9 cellular contexts compared by ENCODE assay signal in genomic region chr1:150234309-150234646, GRCh38. TPM values are rescaled to one million over a fixed set of nuclear protein-coding genes. Genes with fewer than 3 reads are reported as not detected.
DNase-seq lines count a peak whose midpoint lies in the region; ATAC-seq and TF ChIP-seq lines count a peak whose summit lies in the region.
"Had no signal": no experiment of that assay in that cellular context is flagged by ENCODE, and none has a peak within 500 bp of the region (broad histone marks: within the 10 kb centered on the region; RNA-seq: fewer than 3 reads in every experiment).

No MANE protein-coding gene starts in this region.

- H3K9me3 Mint-ChIP-seq in activated CD8-positive, alpha-beta T cell treated with anti-CD3 and anti-CD28 coated beads, Interleukin-2, amount 10 ng/mL, durations not matched to agents 7 days and 5 days (ENCODE audit: insufficient read depth), result no peaks in the 10 kb centered on the region
- no peaks in the 10 kb centered on the region for H3K9me3 Mint-ChIP-seq in activated CD4-positive, alpha-beta T cell treated with anti-CD3 and anti-CD28 coated beads, Interleukin-2, amount 10 ng/mL, durations not matched to agents 7 days and 5 days

- no peak for DNase-seq in H7
- no peak for DNase-seq in SK-N-MC (ENCODE audit: low read depth, low spot score)
- DNase-seq in cardiac muscle cell (ENCODE audit: low read depth in 1 of 2, low spot score in 1 of 2), result no peak
- DNase-seq in skeletal muscle cell (ENCODE audit: low read depth), result no peak
- DNase-seq in activated CD8-positive, alpha-beta T cell treated with anti-CD3 and anti-CD28 coated beads, Interleukin-2, amount 10 ng/mL, durations not matched to agents 7 days and 5 days, result no peak
- no peak for DNase-seq in activated CD4-positive, alpha-beta T cell treated with anti-CD3 and anti-CD28 coated beads, Interleukin-2, amount 10 ng/mL, durations not matched to agents 7 days and 5 days
- DNase-seq in central memory CD4-positive, alpha-beta T cell, result no peak

- H3K9ac ChIP-seq in SK-N-MC (ENCODE audit: insufficient read length), result peak overlapping the region; percentile 96

- peaks cover 21% of the 10 kb centered on the region for H3K4me1 Mint-ChIP-seq in activated CD8-positive, alpha-beta T cell treated with anti-CD3 and anti-CD28 coated beads, Interleukin-2, amount 10 ng/mL, durations not matched to agents 7 days and 5 days (ENCODE audit: low read depth)
- H3K4me1 Mint-ChIP-seq in activated CD4-positive, alpha-beta T cell treated with anti-CD3 and anti-CD28 coated beads, Interleukin-2, amount 10 ng/mL, durations not matched to agents 7 days and 5 days, result peaks cover 20% of the 10 kb centered on the region

- no peaks in the 10 kb centered on the region for H3K4me1 ChIP-seq in cardiac muscle cell (ENCODE audit: low read depth)

- TF ChIP-seq CTCF in cardiac muscle cell (IDR thresholded peaks at IDR 0.05; ENCODE audit: low read depth, low read length), result no peak

- H3K36me3 Mint-ChIP-seq in activated CD8-positive, alpha-beta T cell treated with anti-CD3 and anti-CD28 coated beads, Interleukin-2, amount 10 ng/mL, durations not matched to agents 7 days and 5 days (ENCODE audit: low read depth), result peaks cover 30% of the 10 kb centered on the region
- peaks cover 20% of the 10 kb centered on the region for H3K36me3 Mint-ChIP-seq in activated CD4-positive, alpha-beta T cell treated with anti-CD3 and anti-CD28 coated beads, Interleukin-2, amount 10 ng/mL, durations not matched to agents 7 days and 5 days (ENCODE audit: low read depth)

- H3K27ac ChIP-seq in SK-N-MC (peak overlapping the region; percentile 81), cardiac muscle cell (peak overlapping the region; percentile 88)

- ATAC-seq in activated CD8-positive, alpha-beta T cell treated with anti-CD3 and anti-CD28 coated beads, Interleukin-2, amount 10 ng/mL, durations not matched to agents 7 days and 5 days, result no peak
- no peak for ATAC-seq in HG02588 (IDR thresholded peaks at IDR 0.05; ENCODE audit: unreplicated experiment)

- no peak overlapping the region for H3K27ac Mint-ChIP-seq in activated CD8-positive, alpha-beta T cell treated with anti-CD3 and anti-CD28 coated beads, Interleukin-2, amount 10 ng/mL, durations not matched to agents 7 days and 5 days
- H3K27ac Mint-ChIP-seq in activated CD4-positive, alpha-beta T cell treated with anti-CD3 and anti-CD28 coated beads, Interleukin-2, amount 10 ng/mL, durations not matched to agents 7 days and 5 days, result no peak overlapping the region

- H3K27me3 ChIP-seq in H7 (ENCODE audit: control insufficient read depth, insufficient read depth, low read length) (no peaks in the 10 kb centered on the region), cardiac muscle cell (no peaks in the 10 kb centered on the region)

- H3K36me3 ChIP-seq in H7 (replicated peaks; ENCODE audit: control insufficient read depth, insufficient read depth, low read length) (no peaks in the 10 kb centered on the region; the same call in none of the 2 replicates), SK-N-MC (ENCODE audit: insufficient read depth, low read length) (peaks cover 26% of the 10 kb centered on the region), cardiac muscle cell (peaks cover 10% of the 10 kb centered on the region)

- H3K27me3 Mint-ChIP-seq in activated CD8-positive, alpha-beta T cell treated with anti-CD3 and anti-CD28 coated beads, Interleukin-2, amount 10 ng/mL, durations not matched to agents 7 days and 5 days (ENCODE audit: low read depth), result peaks cover 2% of the 10 kb centered on the region
- H3K27me3 Mint-ChIP-seq in activated CD4-positive, alpha-beta T cell treated with anti-CD3 and anti-CD28 coated beads, Interleukin-2, amount 10 ng/mL, durations not matched to agents 7 days and 5 days, result no peaks in the 10 kb centered on the region

- H3K9me3 ChIP-seq in SK-N-MC (ENCODE audit: low read depth, low read length) (no peaks in the 10 kb centered on the region), cardiac muscle cell (ENCODE audit: low read depth) (no peaks in the 10 kb centered on the region)

- POLR2A ChIA-PET in activated CD8-positive, alpha-beta T cell treated with anti-CD3 and anti-CD28 coated beads, Interleukin-2, amount 10 ng/mL, durations not matched to agents 7 days and 5 days (lab: Charles Lee), result interaction anchor here (0.9 to 3.9 kb wide), 9 partner anchors 9 to 347 kb away, joined by 3 to 64 read pairs (median 6); partner anchors contain the start of genes FALEC, MCL1 and VPS45
- POLR2A ChIA-PET in activated CD4-positive, alpha-beta T cell treated with anti-CD3 and anti-CD28 coated beads, Interleukin-2, amount 10 ng/mL, durations not matched to agents 7 days and 5 days (lab: Charles Lee), result interaction anchor here (1.5 kb wide), 1 partner anchor 348 kb away, joined by 4 read pairs; a partner anchor contains a TSS

- H3K4me3 Mint-ChIP-seq in activated CD8-positive, alpha-beta T cell treated with anti-CD3 and anti-CD28 coated beads, Interleukin-2, amount 10 ng/mL, durations not matched to agents 7 days and 5 days, result no peak overlapping the region
- no peak overlapping the region for H3K4me3 Mint-ChIP-seq in activated CD4-positive, alpha-beta T cell treated with anti-CD3 and anti-CD28 coated beads, Interleukin-2, amount 10 ng/mL, durations not matched to agents 7 days and 5 days

- H3K4me3 ChIP-seq in H7 (ENCODE audit: insufficient read depth, low read depth, low read length) (peak overlapping the region; percentile 94), SK-N-MC (peak overlapping the region; percentile 82), cardiac muscle cell (peak overlapping the region; percentile 96), skeletal muscle cell (ENCODE audit: low read depth, low read length) (peak overlapping the region; percentile 91)

- CTCF ChIA-PET in activated CD8-positive, alpha-beta T cell treated with anti-CD3 and anti-CD28 coated beads, Interleukin-2, amount 10 ng/mL, durations not matched to agents 7 days and 5 days (lab: Charles Lee), result interaction anchor here (1.0 to 2.2 kb wide), 5 partner anchors 10 to 348 kb away, joined by 3 to 5 read pairs (median 4); no protein-coding TSS in a partner anchor
- CTCF ChIA-PET in activated CD4-positive, alpha-beta T cell treated with anti-CD3 and anti-CD28 coated beads, Interleukin-2, amount 10 ng/mL, durations not matched to agents 7 days and 5 days (lab: Charles Lee), result interaction anchor here (1.0 kb wide), 1 partner anchor 346 kb away, joined by 3 read pairs; no protein-coding TSS in a partner anchor

RNA-seq across cellular contexts. Expression of gene ANP32E, which starts 1.6 kb away (rescaled TPM):
- total RNA-seq in H7 (2014; rRNA removed; shearing (Covaris generic)), result 83.8 and 102 TPM in 2 replicates
- 21.9 and 38.5 TPM in 2 replicates for total RNA-seq in cardiac muscle cell
- 36.8 and 60.9 TPM in 2 replicates for polyA plus RNA-seq in cardiac muscle cell
- total RNA-seq in activated CD8-positive, alpha-beta T cell treated with anti-CD3 and anti-CD28 coated beads, Interleukin-2, amount 10 ng/mL, durations not matched to agents 7 days and 5 days, result 100 to 1,000 TPM; 155 to 161 TPM
- 100 to 1,000 TPM; 164 to 173 TPM for total RNA-seq in activated CD4-positive, alpha-beta T cell treated with anti-CD3 and anti-CD28 coated beads, Interleukin-2, amount 10 ng/mL, durations not matched to agents 7 days and 5 days

RNA-seq across cellular contexts. Expression of gene CA14, which starts 23.3 kb away (rescaled TPM):
- total RNA-seq in H7 (2014; rRNA removed; shearing (Covaris generic)), result 75.4 and 87.5 TPM in 2 replicates
- total RNA-seq in cardiac muscle cell, result 34.8 and 46.1 TPM in 2 replicates
- 68.2 and 133 TPM in 2 replicates for polyA plus RNA-seq in cardiac muscle cell
- not detected for total RNA-seq in activated CD8-positive, alpha-beta T cell treated with anti-CD3 and anti-CD28 coated beads, Interleukin-2, amount 10 ng/mL, durations not matched to agents 7 days and 5 days
- not detected for total RNA-seq in activated CD4-positive, alpha-beta T cell treated with anti-CD3 and anti-CD28 coated beads, Interleukin-2, amount 10 ng/mL, durations not matched to agents 7 days and 5 days
- total RNA-seq: subcutaneous adipose tissue had no signal

RNA-seq across cellular contexts. Expression of gene APH1A, which starts 34.5 kb away (rescaled TPM):
- 175 and 179 TPM in 2 replicates for total RNA-seq in H7 (2014; rRNA removed; shearing (Covaris generic))
- 74.1 and 78.6 TPM in 2 replicates for total RNA-seq in cardiac muscle cell
- polyA plus RNA-seq in cardiac muscle cell, result 29.5 and 35.5 TPM in 2 replicates
- 100 to 1,000 TPM; 128 to 132 TPM for total RNA-seq in activated CD8-positive, alpha-beta T cell treated with anti-CD3 and anti-CD28 coated beads, Interleukin-2, amount 10 ng/mL, durations not matched to agents 7 days and 5 days
- total RNA-seq in activated CD4-positive, alpha-beta T cell treated with anti-CD3 and anti-CD28 coated beads, Interleukin-2, amount 10 ng/mL, durations not matched to agents 7 days and 5 days, result 100 to 1,000 TPM; 130 to 137 TPM

RNA-seq across cellular contexts. Expression of gene C1orf54, which starts 38.3 kb away (rescaled TPM):
- total RNA-seq in H7 (2014; rRNA removed; shearing (Covaris generic)), result 5.0 and 15.6 TPM in 2 replicates
- 9.2 and 11.1 TPM in 2 replicates for total RNA-seq in cardiac muscle cell
- polyA plus RNA-seq in cardiac muscle cell, result 35.6 and 37.2 TPM in 2 replicates
- 1 to 10 TPM; 2.5 to 4.0 TPM for total RNA-seq in activated CD8-positive, alpha-beta T cell treated with anti-CD3 and anti-CD28 coated beads, Interleukin-2, amount 10 ng/mL, durations not matched to agents 7 days and 5 days
- total RNA-seq in activated CD4-positive, alpha-beta T cell treated with anti-CD3 and anti-CD28 coated beads, Interleukin-2, amount 10 ng/mL, durations not matched to agents 7 days and 5 days, result 1 to 10 TPM; 2.4 to 3.5 TPM

RNA-seq across cellular contexts. Expression of gene CIART, which starts 48.1 kb away (rescaled TPM):
- total RNA-seq in H7 (2014; rRNA removed; shearing (Covaris generic)), result 5.3 and 10.6 TPM in 2 replicates
- 15.4 and 17.7 TPM in 2 replicates for total RNA-seq in cardiac muscle cell
- polyA plus RNA-seq in cardiac muscle cell, result 19.0 and 20.6 TPM in 2 replicates
- 1 to 10 TPM; 2.0 to 2.3 TPM for total RNA-seq in activated CD8-positive, alpha-beta T cell treated with anti-CD3 and anti-CD28 coated beads, Interleukin-2, amount 10 ng/mL, durations not matched to agents 7 days and 5 days
- total RNA-seq in activated CD4-positive, alpha-beta T cell treated with anti-CD3 and anti-CD28 coated beads, Interleukin-2, amount 10 ng/mL, durations not matched to agents 7 days and 5 days, result 1 to 10 TPM; 1.7 to 2.1 TPM

Comparison
In these comparisons a context has a peak if more than half of its experiments do, and no peak if none do; other contexts are left out.
1. RNA of gene CA14, which starts 23.3 kb away (total RNA-seq): 75.4 to 87.5 TPM in H7 and 34.8 to 46.1 TPM in cardiac muscle cell; not detected in activated CD8-positive, alpha-beta T cell treated with anti-CD3 and anti-CD28 coated beads, Interleukin-2, amount 10 ng/mL, durations not matched to agents 7 days and 5 days and not detected in activated CD4-positive, alpha-beta T cell treated with anti-CD3 and anti-CD28 coated beads, Interleukin-2, amount 10 ng/mL, durations not matched to agents 7 days and 5 days; every median in the first group is over 10 times any median in the second.
2. Peak in every context shown above with its lines, with median percentiles within 50 percentile points of each other: H3K4me3 ChIP-seq.